ENCODE assay signal across 21 cellular contexts in genomic region chr19:42874901-42875813, GRCh38. TPM values are rescaled to one million over a fixed set of nuclear protein-coding genes. Genes with fewer than 3 reads are reported as not detected.
DNase-seq lines count a peak whose midpoint lies in the region; ATAC-seq and TF ChIP-seq lines count a peak whose summit lies in the region.
"Not testable (repeated sequence)": the region's sequence is repeated elsewhere in the genome, so short reads cannot be mapped to it uniquely, and the experiment has no call there.
"Had no signal": no experiment of that assay in that cellular context is flagged by ENCODE, and none has a peak within 500 bp of the region (broad histone marks: within the 10 kb centered on the region; RNA-seq: fewer than 3 reads in every experiment).

No MANE protein-coding gene starts in this region.

- not testable (repeated sequence) for H3K27me3 ChIP-seq in RWPE2 (ENCODE audit: insufficient read depth, poor library complexity, severe bottlenecking); foreskin keratinocyte

- not testable (repeated sequence) for ATAC-seq in RWPE2 (ENCODE audit: low read depth); foreskin keratinocyte

- DNase-seq in ACHN = peak; percentile 64
- DNase-seq in EL = peak; percentile 93
- DNase-seq in HT1080 (ENCODE audit: low read depth) = peak; percentile 78
- DNase-seq in RWPE2 (ENCODE audit: low spot score) = peak; percentile 75
- DNase-seq in astrocyte of the hippocampus (ENCODE audit: low read depth, low spot score) = peak; percentile 76
- peak; percentile 72 for DNase-seq in epithelial cell of prostate (ENCODE audit: low read depth, low spot score)
- peak; percentile 83 to 90 for DNase-seq in foreskin keratinocyte
- DNase-seq in renal cortical epithelial cell (ENCODE audit: low read depth) = peak; percentile 78

- not testable (repeated sequence) for H3K36me3 ChIP-seq in RWPE2 (ENCODE audit: low read depth)

- H3K27ac ChIP-seq in RWPE2 (ENCODE audit: poor library complexity, severe bottlenecking) = peak overlapping the region; percentile 97
- peak overlapping the region; percentile 97 for H3K27ac ChIP-seq in epithelial cell of prostate
- H3K27ac ChIP-seq in foreskin keratinocyte = peak overlapping the region; percentile 74

- H3K9me3 ChIP-seq in RWPE2 (ENCODE audit: severe bottlenecking) = not testable (repeated sequence)

- H3K4me1 ChIP-seq in RWPE2 (ENCODE audit: insufficient read depth, poor library complexity, severe bottlenecking) (peaks cover 23% of the 10 kb centered on the region), foreskin keratinocyte (peaks cover 25% of the 10 kb centered on the region)

- in situ Hi-C loops in ACHN (cut with HindIII; ENCODE audit: low pct_ligation_motif_present, low pct_unique_long_range_greater_than_20kb, low sequenced_read_pairs) = not testable (repeated sequence)

- TF ChIP-seq CTCF in RWPE2 (IDR thresholded peaks at IDR 0.05; ENCODE audit: poor library complexity, severe bottlenecking); foreskin keratinocyte (conservative IDR thresholded peaks at IDR 0.05): not testable (repeated sequence)

- not testable (repeated sequence) for H3K4me3 ChIP-seq in RWPE2 (ENCODE audit: severe bottlenecking)

RNA-seq across cellular contexts. Expression of gene PSG1, which starts 4.4 kb away (rescaled TPM):
- 0.27 TPM in 1 of 2 replicates, not detected in the other for total RNA-seq in HT1080 (2014; rRNA removed; shearing (Covaris generic))
- polyA plus RNA-seq in HT1080 (2015; cell fraction: cytosol; rRNA removed) = 0.05 and 0.27 TPM in 2 replicates
- 0.28 and 0.45 TPM in 2 replicates for polyA plus RNA-seq in HT1080 (2015; cell fraction: nucleus; rRNA removed)
- total RNA-seq in foreskin keratinocyte (not detected in 2 replicates), renal cortical epithelial cell (0.35 and 0.70 TPM in 2 replicates)
- polyA plus RNA-seq in foreskin keratinocyte = not detected in 2 replicates
- total RNA-seq: A673; activated CD4-positive, alpha-beta memory T cell treated with anti-CD3 and anti-CD28 coated beads for 36 hours; aorta; heart right ventricle; mesenteric fat pad; occipital lobe; Right ventricle myocardium superior; spleen; upper lobe of right lung had no signal
- polyA plus RNA-seq: aorta; CD4-positive, CD25-positive, alpha-beta regulatory T cell; heart right ventricle; naive thymus-derived CD4-positive, alpha-beta T cell; spleen had no signal

RNA-seq across cellular contexts. Expression of gene PSG6, which starts 42.5 kb away (rescaled TPM):
- not detected in 2 replicates for total RNA-seq in HT1080 (2014; rRNA removed; shearing (Covaris generic))
- 0.14 TPM in 1 of 2 replicates, not detected in the other for polyA plus RNA-seq in HT1080 (2015; cell fraction: cytosol; rRNA removed)
- not detected in 2 replicates for polyA plus RNA-seq in HT1080 (2015; cell fraction: nucleus; rRNA removed)
- not detected in 2 replicates for total RNA-seq in foreskin keratinocyte
- not detected in 2 replicates for polyA plus RNA-seq in foreskin keratinocyte
- not detected in 2 replicates for total RNA-seq in renal cortical epithelial cell
- total RNA-seq: A673; activated CD4-positive, alpha-beta memory T cell treated with anti-CD3 and anti-CD28 coated beads for 36 hours; activated T-helper 17 cell treated with anti-CD3 and anti-CD28 coated beads, Interleukin-2, amount 50 U/mL, for 72 hours; aorta; esophagus muscularis mucosa; heart right ventricle; mesenteric fat pad; naive thymus-derived CD4-positive, alpha-beta T cell; occipital lobe; Right ventricle myocardium superior; spleen; upper lobe of right lung had no signal
- polyA plus RNA-seq: aorta; CD4-positive, CD25-positive, alpha-beta regulatory T cell; heart right ventricle; naive thymus-derived CD4-positive, alpha-beta T cell; spleen had no signal
